ENCODE assay signal across 27 cellular contexts in genomic region chr5:148681157-148682131, GRCh38. TPM values are rescaled to one million over a fixed set of nuclear protein-coding genes. Genes with fewer than 3 reads are reported as not detected.
"Had no signal": no experiment of that assay in that cellular context is flagged by ENCODE, and none has a peak within 500 bp of the region (broad histone marks: within the 10 kb centered on the region; RNA-seq: fewer than 3 reads in every experiment).

No MANE protein-coding gene starts in this region.

- FAIRE-seq: TTC549 had no signal

- DNase-seq: activated CD4-positive, alpha-beta T cell treated with anti-CD3 and anti-CD28 coated beads for 4 hours; activated CD8-positive, alpha-beta memory T cell treated with anti-CD3 and anti-CD28 coated beads, Interleukin-2, amount 50 U/mL, for 4 hours; activated CD8-positive, alpha-beta T cell treated with anti-CD3 and anti-CD28 coated beads for 36 hours; activated gamma-delta T cell treated with Interleukin-2 at 50 U/mL for 16 hours; activated naive CD4-positive, alpha-beta T cell treated with anti-CD3 and anti-CD28 coated beads, Interleukin-2, amount 10 ng/mL, durations not matched to agents 7 days and 5 days; activated naive CD8-positive, alpha-beta T cell treated with anti-CD3 and anti-CD28 coated beads for 36 hours; activated T-cell treated with anti-CD3 and anti-CD28 coated beads, Interleukin-2, amount 50 U/mL, for 72 hours; brain microvascular endothelial cell; Karpas-422; NCI-H1105 treated with DMSO at 0.1 percent for 48 hours; NCI-H1436 treated with DMSO at 0.1 percent for 48 hours; NCI-H187; NCI-H2081; NCI-H446; NCI-H524; NK-92 treated with Interleukin-12 subunit alpha and Interleukin-12 subunit beta, amount 100 ng/mL, for 24 hours; SHP77; T-helper 17 cell; T-helper 9 cell; WERI-Rb-1 had no signal

- H3K27ac ChIP-seq: brain microvascular endothelial cell, Peyer's patch, RWPE1, SJSA1, WERI-Rb-1 had no signal

- H3K36me3 ChIP-seq: brain microvascular endothelial cell, Peyer's patch, SJSA1, WERI-Rb-1 had no signal

- H3K9me3 ChIP-seq: Peyer's patch, SJSA1 had no signal

- ATAC-seq: activated CD4-positive, CD25-positive, alpha-beta regulatory T cell treated with anti-CD3 and anti-CD28 coated beads, Interleukin-2, amount 50 U/mL, for 24 hours; activated CD8-positive, alpha-beta T cell treated with anti-CD3 and anti-CD28 coated beads for 36 hours; activated T-cell treated with anti-CD3 and anti-CD28 coated beads, Interleukin-2, amount 50 U/mL, for 72 hours; T-helper 17 cell had no signal

- H3K27me3 ChIP-seq: brain microvascular endothelial cell, Peyer's patch had no signal

- H3K4me3 ChIP-seq: Peyer's patch, SJSA1 had no signal

- H3K4me1 ChIP-seq: SJSA1 had no signal

RNA-seq across cellular contexts. Expression of gene HTR4, which starts 27.1 kb away (rescaled TPM):
- total RNA-seq: activated CD8-positive, alpha-beta T cell treated with anti-CD3 and anti-CD28 coated beads for 36 hours; activated naive CD8-positive, alpha-beta T cell treated with anti-CD3 and anti-CD28 coated beads for 36 hours; activated T-cell treated with anti-CD3 and anti-CD28 coated beads, Interleukin-2, amount 50 U/mL, for 72 hours; activated T-helper 2 cell treated with anti-CD3 and anti-CD28 coated beads, Interferon-gamma antibody, Interleukin-2, Interleukin-4, amounts not matched to agents 10 μg/mL and 5 μg/mL and 100 μg/mL, durations not matched to agents 14 hours and 24 hours and 36 hours; SJSA1; T-helper 17 cell had no signal
- polyA plus RNA-seq: adipose tissue had no signal
